8 cellular contexts compared by ENCODE assay signal in genomic region chr2:165794520-165794882, GRCh38. TPM values are rescaled to one million over a fixed set of nuclear protein-coding genes. Genes with fewer than 3 reads are reported as not detected.
DNase-seq lines count a peak whose midpoint lies in the region; ATAC-seq lines count a peak whose summit lies in the region.

No MANE protein-coding gene starts in this region.

- DNase-seq in DMS53 treated with DMSO at 0.1 percent for 48 hours (lab: John Stamatoyannopoulos, UW; ENCODE audit: unreplicated experiment) (peak; percentile 88), HT-29 (ENCODE audit: low spot score) (peak; percentile 69), T-helper 9 cell (peak; percentile 9), cerebellum (ENCODE audit: low spot score) (peak; percentile 4), left lobe of liver (ENCODE audit: low spot score) (peak; percentile 51), DMS114 treated with DMSO at 0.1 percent for 48 hours (lab: John Stamatoyannopoulos, UW; ENCODE audit: unreplicated experiment) (no peak)
- peak in 2 of 3 experiments; percentile 19 to 22 for DNase-seq in stimulated activated CD4-positive, alpha-beta T cell treated with anti-CD3 and anti-CD28 coated beads, TNF-alpha, amount 100 ng/mL, for 4 hours (ENCODE audit: low read depth in 3 of 3)

- ATAC-seq in GM21367 (IDR thresholded peaks at IDR 0.05; ENCODE audit: unreplicated experiment) (peak; percentile 99), left lobe of liver (peak; percentile 54)

RNA-seq across cellular contexts. Expression of gene GALNT3, which starts 0.5 kb away (rescaled TPM):
- total RNA-seq in HT-29 (2014; rRNA removed; shearing (Covaris generic)), result 35.2 and 39.6 TPM in 2 replicates
- total RNA-seq in cerebellum, result 2.5 TPM
- total RNA-seq in left lobe of liver, result 1.1 TPM

Comparison
In these comparisons a context has a peak if more than half of its experiments do, and no peak if none do; other contexts are left out.
1. RNA of gene GALNT3, which starts 0.5 kb away (total RNA-seq): 35.2 to 39.6 TPM in HT-29; 2.5 TPM in cerebellum (single experiment) and 1.1 TPM in left lobe of liver (single experiment); every median in the first group is over 10 times any median in the second.